Comparison of ENCODE assay signal across 1 cellular context in the genomic region with DNA sequence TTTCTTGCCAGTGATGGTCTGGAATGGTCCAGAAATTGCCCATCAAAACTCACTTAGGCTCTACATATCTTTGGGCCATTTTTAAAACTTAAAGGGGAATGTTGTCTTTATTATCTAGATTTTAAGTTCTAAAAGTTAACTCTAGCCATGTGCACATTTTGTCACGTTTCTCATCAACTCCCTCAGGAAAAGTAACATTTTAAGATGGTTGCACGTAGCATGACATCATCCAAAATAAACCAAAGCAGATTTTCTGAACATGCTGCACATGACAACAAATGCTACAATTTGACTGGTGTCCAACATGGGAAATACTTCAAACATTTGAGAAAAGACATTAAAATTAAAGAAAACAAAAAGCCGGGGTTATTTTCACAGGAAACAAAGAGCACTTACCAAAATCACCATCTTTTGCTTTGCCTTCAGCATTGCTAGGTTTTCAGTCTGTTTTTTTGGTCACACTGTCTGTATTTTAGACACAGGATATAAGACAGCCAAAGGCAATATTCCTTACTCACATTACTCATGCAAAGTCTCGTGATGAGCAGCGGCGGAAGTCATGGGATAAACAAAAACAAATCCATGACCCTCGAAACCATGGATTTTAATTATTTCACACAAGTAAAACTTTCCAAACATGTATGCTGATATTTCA.
TF ChIP-seq lines count a peak whose summit lies in the region.

No MANE protein-coding gene starts in this region.

TF ChIP-seq in HepG2, 621 proteins besides CTCF, POLR2A, EP300 and RAD21:
- TF ChIP-seq IKZF1 (IDR thresholded peaks at IDR 0.05) (no peak), RELA (CRISPR knock-in tag; IDR thresholded peaks at IDR 0.05) (no peak), PITX1 (CRISPR knock-in tag; IDR thresholded peaks at IDR 0.05) (no peak), ZNF737 (CRISPR knock-in tag; IDR thresholded peaks at IDR 0.05; ENCODE audit: borderline replicate concordance) (no peak), CREB1 (IDR thresholded peaks at IDR 0.05) (peak; percentile 36; the same call in 1 of the 2 replicates), CREB1 (CRISPR knock-in tag; IDR thresholded peaks at IDR 0.05) (no peak), ATF7 (IDR thresholded peaks at IDR 0.05) (peak; percentile 86), ATF7 (CRISPR knock-in tag; IDR thresholded peaks at IDR 0.05) (no peak), ZNF44 (CRISPR knock-in tag; IDR thresholded peaks at IDR 0.05) (no peak)
- TF ChIP-seq, protein P1, sequence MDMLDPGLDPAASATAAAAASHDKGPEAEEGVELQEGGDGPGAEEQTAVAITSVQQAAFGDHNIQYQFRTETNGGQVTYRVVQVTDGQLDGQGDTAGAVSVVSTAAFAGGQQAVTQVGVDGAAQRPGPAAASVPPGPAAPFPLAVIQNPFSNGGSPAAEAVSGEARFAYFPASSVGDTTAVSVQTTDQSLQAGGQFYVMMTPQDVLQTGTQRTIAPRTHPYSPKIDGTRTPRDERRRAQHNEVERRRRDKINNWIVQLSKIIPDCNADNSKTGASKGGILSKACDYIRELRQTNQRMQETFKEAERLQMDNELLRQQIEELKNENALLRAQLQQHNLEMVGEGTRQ (IDR thresholded peaks at IDR 0.05; ENCODE audit: low read depth, low read length) = no peak
- TF ChIP-seq, protein P1 (CRISPR knock-in tag; IDR thresholded peaks at IDR 0.05; ENCODE audit: borderline replicate concordance) = no peak
TF ChIP-seq in HepG2: peak in this region for 2.
